17 cellular contexts compared by ENCODE assay signal in the genomic region with DNA sequence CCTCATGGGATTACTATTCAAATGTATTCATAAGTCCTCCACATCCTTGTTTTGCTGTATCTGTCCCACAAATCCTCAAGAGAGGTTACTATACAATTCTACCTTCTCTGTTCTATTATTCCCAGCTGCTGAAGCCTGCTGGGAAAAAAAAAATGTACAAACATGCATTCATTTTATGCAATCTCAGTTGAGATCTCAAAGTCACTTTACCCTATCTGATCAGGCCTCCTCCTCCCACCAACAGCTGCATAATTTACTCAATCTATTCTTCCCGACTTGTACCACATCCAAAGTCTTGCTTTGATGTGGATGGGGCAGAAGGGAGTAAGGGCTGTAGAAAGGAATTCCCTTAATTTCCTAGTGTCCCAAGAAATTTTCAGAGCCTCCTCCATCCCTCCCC. TPM values are rescaled to one million over a fixed set of nuclear protein-coding genes. Genes with fewer than 3 reads are reported as not detected.
DNase-seq lines count a peak whose midpoint lies in the region; ATAC-seq and TF ChIP-seq lines count a peak whose summit lies in the region.
"Had no signal": no experiment of that assay in that cellular context is flagged by ENCODE, and none has a peak within 500 bp of the region (broad histone marks: within the 10 kb centered on the region; RNA-seq: fewer than 3 reads in every experiment).

No MANE protein-coding gene starts in this region.

- H2AFZ ChIP-seq in GM23338, result no peak overlapping the region

- no peaks in the 10 kb centered on the region for H3K9me3 ChIP-seq in CD4-positive, CD25-positive, alpha-beta regulatory T cell (ENCODE audit: control insufficient read depth in 2 of 2, low read length in 2 of 2)
- H3K9me3 ChIP-seq: BLaER1 treated with 17β-estradiol and CSF1 and Interleukin-3, amounts not matched to agents 10 nM and 100 nM; heart left ventricle; right atrium auricular region; thoracic aorta had no signal

- H3K4me1 Mint-ChIP-seq in CD4-positive, CD25-positive, alpha-beta regulatory T cell, result peaks cover 28 to 55% (median 36%) of the 10 kb centered on the region in 4 donors
- H3K4me1 Mint-ChIP-seq in GM23338, result peaks cover 11% of the 10 kb centered on the region; the same call in 2 of the 3 replicates
- peaks cover 21% of the 10 kb centered on the region for H3K4me1 Mint-ChIP-seq in activated T-helper 2 cell treated with anti-CD3 and anti-CD28 coated beads, Interferon-gamma antibody, Interleukin-2, Interleukin-4, amounts not matched to agents 10 μg/mL and 5 μg/mL and 100 μg/mL, durations not matched to agents 14 hours and 24 hours and 36 hours (ENCODE audit: low read depth)

- H3K9me2 ChIP-seq in GM23338 (ENCODE audit: insufficient read depth), result no peaks in the 10 kb centered on the region

- peaks cover 44% of the 10 kb centered on the region for H4K20me1 ChIP-seq in GM23338 (replicated peaks; ENCODE audit: insufficient read depth)

- H3K4me1 ChIP-seq in CD4-positive, CD25-positive, alpha-beta regulatory T cell (ENCODE audit: control insufficient read depth, insufficient read depth, low read length, poor library complexity, severe bottlenecking), result peaks cover 13% of the 10 kb centered on the region
- 0 out of 2 replicates have a peak, but pooled peaks cover 8% of the 10 kb centered on the region for H3K4me1 ChIP-seq in GM23338 (ENCODE audit: insufficient read depth)
- H3K4me1 ChIP-seq: right atrium auricular region had no signal

- H3K79me2 ChIP-seq in GM23338 (replicated peaks; ENCODE audit: insufficient read depth), result peaks cover 98% of the 10 kb centered on the region

- intact Hi-C loops in activated T-helper 2 cell treated with anti-CD3 and anti-CD28 coated beads, Interferon-gamma antibody, Interleukin-2, Interleukin-4, amounts not matched to agents 10 μg/mL and 5 μg/mL and 100 μg/mL, durations not matched to agents 14 hours and 24 hours and 36 hours (cut with micrococcal nuclease), result loop anchor here (2.0 kb wide), 1 partner anchor 19 kb away; no protein-coding TSS in a partner anchor

- H3K4me3 ChIP-seq in CD4-positive, CD25-positive, alpha-beta regulatory T cell (ENCODE audit: low read depth, low read length), result no peak overlapping the region
- no peak overlapping the region for H3K4me3 ChIP-seq in GM23338
- H3K4me3 ChIP-seq: BLaER1 treated with 17β-estradiol and CSF1 and Interleukin-3, amounts not matched to agents 10 nM and 100 nM; heart left ventricle; right atrium auricular region; thoracic aorta had no signal

- H3K27ac Mint-ChIP-seq in CD4-positive, CD25-positive, alpha-beta regulatory T cell, result peak overlapping the region; percentile 66 to 87 (median 72)
- no peak overlapping the region for H3K27ac Mint-ChIP-seq in GM23338
- H3K27ac Mint-ChIP-seq in activated T-helper 2 cell treated with anti-CD3 and anti-CD28 coated beads, Interferon-gamma antibody, Interleukin-2, Interleukin-4, amounts not matched to agents 10 μg/mL and 5 μg/mL and 100 μg/mL, durations not matched to agents 14 hours and 24 hours and 36 hours, result peak overlapping the region; percentile 34

- H3K27me3 ChIP-seq in CD4-positive, CD25-positive, alpha-beta regulatory T cell (ENCODE audit: control insufficient read depth, insufficient read depth, low read length), result no peaks in the 10 kb centered on the region
- no peaks in the 10 kb centered on the region for H3K27me3 ChIP-seq in GM23338 (ENCODE audit: insufficient read depth)
- H3K27me3 ChIP-seq: BLaER1 treated with 17β-estradiol and CSF1 and Interleukin-3, amounts not matched to agents 10 nM and 100 nM; heart left ventricle; right atrium auricular region had no signal

- TF ChIP-seq CTCF in GM23338 (conservative IDR thresholded peaks at IDR 0.05; ENCODE audit: low read depth in 2 of 2), result no peak

- peaks cover 32% of the 10 kb centered on the region for H3K36me3 Mint-ChIP-seq in CD4-positive, CD25-positive, alpha-beta regulatory T cell
- peaks cover 85% of the 10 kb centered on the region for H3K36me3 Mint-ChIP-seq in GM23338 (ENCODE audit: low read depth)
- H3K36me3 Mint-ChIP-seq in activated T-helper 2 cell treated with anti-CD3 and anti-CD28 coated beads, Interferon-gamma antibody, Interleukin-2, Interleukin-4, amounts not matched to agents 10 μg/mL and 5 μg/mL and 100 μg/mL, durations not matched to agents 14 hours and 24 hours and 36 hours (ENCODE audit: low read depth), result peaks cover 58% of the 10 kb centered on the region

- ATAC-seq in CD4-positive, CD25-positive, alpha-beta regulatory T cell (ENCODE audit: low read depth in 2 of 2), result no peak
- ATAC-seq in GM23338 (no peak), HG03175 (IDR thresholded peaks at IDR 0.05; ENCODE audit: unreplicated experiment) (no peak)
- ATAC-seq: heart left ventricle had no signal

- H3K27me3 Mint-ChIP-seq in CD4-positive, CD25-positive, alpha-beta regulatory T cell, result no peaks in the 10 kb centered on the region
- H3K27me3 Mint-ChIP-seq in GM23338 (ENCODE audit: insufficient read depth, low read depth, poor library complexity), result no peaks in the 10 kb centered on the region
- H3K27me3 Mint-ChIP-seq in activated T-helper 2 cell treated with anti-CD3 and anti-CD28 coated beads, Interferon-gamma antibody, Interleukin-2, Interleukin-4, amounts not matched to agents 10 μg/mL and 5 μg/mL and 100 μg/mL, durations not matched to agents 14 hours and 24 hours and 36 hours (ENCODE audit: low read depth), result no peaks in the 10 kb centered on the region

- H3K9me3 Mint-ChIP-seq in CD4-positive, CD25-positive, alpha-beta regulatory T cell, result no peaks in the 10 kb centered on the region
- no peaks in the 10 kb centered on the region for H3K9me3 Mint-ChIP-seq in GM23338
- no peaks in the 10 kb centered on the region for H3K9me3 Mint-ChIP-seq in activated T-helper 2 cell treated with anti-CD3 and anti-CD28 coated beads, Interferon-gamma antibody, Interleukin-2, Interleukin-4, amounts not matched to agents 10 μg/mL and 5 μg/mL and 100 μg/mL, durations not matched to agents 14 hours and 24 hours and 36 hours

- H3K36me3 ChIP-seq in CD4-positive, CD25-positive, alpha-beta regulatory T cell (ENCODE audit: control insufficient read depth, insufficient read depth, low read length), result peaks cover 68% of the 10 kb centered on the region
- peaks cover 55% of the 10 kb centered on the region for H3K36me3 ChIP-seq in GM23338 (ENCODE audit: insufficient read depth)

- DNase-seq in CD4-positive, CD25-positive, alpha-beta regulatory T cell, result no peak
- DNase-seq in GM23338 (ENCODE audit: low spot score) (no peak), fibroblast of the conjunctiva (ENCODE audit: low read depth) (peak; percentile 8), T1000 (lab: John Stamatoyannopoulos, UW) (no peak), dedifferentiated amniotic fluid mesenchymal stem cell (ENCODE audit: extremely low spot score) (no peak)
- no peak for DNase-seq in activated T-helper 2 cell treated with anti-CD3 and anti-CD28 coated beads, Interferon-gamma antibody, Interleukin-2, Interleukin-4, amounts not matched to agents 10 μg/mL and 5 μg/mL and 100 μg/mL, durations not matched to agents 14 hours and 24 hours and 36 hours (ENCODE audit: low spot score)
- DNase-seq in stimulated activated CD4-positive, alpha-beta T cell treated with anti-CD3 and anti-CD28 coated beads, Interleukin-12 subunit alpha, Interleukin-12 subunit beta, amount 100 ng/mL, for 4 hours, result no peak
- DNase-seq: amygdala; DMS79; heart left ventricle; NCI-H187; NCI-H524; stimulated activated CD4-positive, alpha-beta T cell treated with anti-CD3 and anti-CD28 coated beads, Interleukin-2, amount 100 ng/mL, for 24 hours had no signal

- no peak overlapping the region for H3K27ac ChIP-seq in CD4-positive, CD25-positive, alpha-beta regulatory T cell (ENCODE audit: insufficient read depth, low read length, poor library complexity, severe bottlenecking)
- peak overlapping the region; percentile 47 for H3K27ac ChIP-seq in GM23338 (ENCODE audit: low read depth)
- H3K27ac ChIP-seq: BLaER1 treated with 17β-estradiol and CSF1 and Interleukin-3, amounts not matched to agents 10 nM and 100 nM; heart left ventricle; right atrium auricular region; thoracic aorta had no signal

- peak overlapping the region in 1 of 4 donors; percentile 10 for H3K4me3 Mint-ChIP-seq in CD4-positive, CD25-positive, alpha-beta regulatory T cell
- no peak overlapping the region for H3K4me3 Mint-ChIP-seq in GM23338
- no peak overlapping the region for H3K4me3 Mint-ChIP-seq in activated T-helper 2 cell treated with anti-CD3 and anti-CD28 coated beads, Interferon-gamma antibody, Interleukin-2, Interleukin-4, amounts not matched to agents 10 μg/mL and 5 μg/mL and 100 μg/mL, durations not matched to agents 14 hours and 24 hours and 36 hours (ENCODE audit: low read depth)

- H3K4me2 ChIP-seq in GM23338, result no peak overlapping the region

- H3F3A ChIP-seq in GM23338 (replicated peaks; ENCODE audit: low read depth), result peaks cover 15% of the 10 kb centered on the region; the same call in 1 of the 2 replicates

RNA-seq across cellular contexts. Expression of a gene that starts 28.6 kb away (rescaled TPM):
- 131 TPM for total RNA-seq in CD4-positive, CD25-positive, alpha-beta regulatory T cell
- polyA plus RNA-seq in CD4-positive, CD25-positive, alpha-beta regulatory T cell, result 100 to 1,000 TPM in 3 of 4 donors, 10 to 100 TPM in 1; 86.0 to 136 (median 113) TPM
- 332 and 351 TPM in 2 replicates for total RNA-seq in GM23338 (2014; rRNA removed; shearing (Covaris generic))
- 839 and 989 TPM in 2 replicates for polyA plus RNA-seq in GM23338 (2016; fragmentation: Nextera tagmentation; extraction: Ambion mirVana)
- 112 and 118 TPM in 2 replicates for total RNA-seq in activated T-helper 2 cell treated with anti-CD3 and anti-CD28 coated beads, Interferon-gamma antibody, Interleukin-2, Interleukin-4, amounts not matched to agents 10 μg/mL and 5 μg/mL and 100 μg/mL, durations not matched to agents 14 hours and 24 hours and 36 hours

RNA-seq across cellular contexts. Expression of a gene that starts 59.5 kb away (rescaled TPM):
- total RNA-seq in CD4-positive, CD25-positive, alpha-beta regulatory T cell, result 14.0 TPM
- 10 to 100 TPM in 3 of 4 donors, 1 to 10 TPM in 1; 8.1 to 15.3 (median 12.5) TPM for polyA plus RNA-seq in CD4-positive, CD25-positive, alpha-beta regulatory T cell
- total RNA-seq in GM23338 (2014; rRNA removed; shearing (Covaris generic)), result 35.2 and 36.2 TPM in 2 replicates
- polyA plus RNA-seq in GM23338 (2016; fragmentation: Nextera tagmentation; extraction: Ambion mirVana), result 15.6 and 20.9 TPM in 2 replicates
- 34.0 and 34.7 TPM in 2 replicates for total RNA-seq in activated T-helper 2 cell treated with anti-CD3 and anti-CD28 coated beads, Interferon-gamma antibody, Interleukin-2, Interleukin-4, amounts not matched to agents 10 μg/mL and 5 μg/mL and 100 μg/mL, durations not matched to agents 14 hours and 24 hours and 36 hours
